In genomic region chr21:32771134-32771523, GRCh38 we compare ENCODE assay signal across 1 cellular context.
TF ChIP-seq lines count a peak whose summit lies in the region.

No MANE protein-coding gene starts in this region.

TF ChIP-seq in K562, 482 proteins besides CTCF, POLR2A, EP300 and RAD21 (continued from another document):
- TF ChIP-seq MNT (conservative IDR thresholded peaks at IDR 0.05) (no peak), MTF1 (CRISPR knock-in tag; IDR thresholded peaks at IDR 0.05; ENCODE audit: borderline replicate concordance) (no peak), BACH1 (tag; IDR thresholded peaks at IDR 0.05) (no peak), ZKSCAN8 (CRISPR knock-in tag; IDR thresholded peaks at IDR 0.05) (no peak), E2F6 (IDR thresholded peaks at IDR 0.05; ENCODE audit: borderline replicate concordance in 1 of 2, extremely low read depth in 1 of 2, insufficient read depth in 1 of 2, insufficient read length in 1 of 2, low read depth in 1 of 2, low read length in 1 of 2, poor library complexity in 1 of 2, severe bottlenecking in 1 of 2) (peak in 1 of 2 experiments; percentile 56), CREBBP (IDR thresholded peaks at IDR 0.05; ENCODE audit: low read depth, low read length) (no peak), PHF20 (IDR thresholded peaks at IDR 0.05; ENCODE audit: partially characterized antibody) (no peak), OTX1 (CRISPR knock-in tag; IDR thresholded peaks at IDR 0.05) (no peak), TFAM (CRISPR knock-in tag; conservative IDR thresholded peaks at IDR 0.05) (no peak), MAX (CRISPR knock-in tag; IDR thresholded peaks at IDR 0.05) (no peak), CTCFL (IDR thresholded peaks at IDR 0.05; ENCODE audit: borderline replicate concordance, insufficient read depth, low read depth, low read length, poor library complexity, severe bottlenecking) (peak; percentile 28), ZNF445 (CRISPR knock-in tag; IDR thresholded peaks at IDR 0.05; ENCODE audit: low read depth) (no peak), DPF2 (IDR thresholded peaks at IDR 0.05) (no peak), ZNF512 (tag; IDR thresholded peaks at IDR 0.05) (no peak), SRSF7 (optimal IDR thresholded peaks at IDR 0.05; ENCODE audit: low read depth, low read length) (no peak), NONO (IDR thresholded peaks at IDR 0.05; ENCODE audit: low read depth in 2 of 2, low read length in 1 of 2) (peak in 1 of 2 experiments; percentile 89; a peak in 2 of 4 replicates), GATAD2B (IDR thresholded peaks at IDR 0.05; ENCODE audit: borderline replicate concordance) (peak; percentile 10), MLLT1 (IDR thresholded peaks at IDR 0.05) (no peak)
